In the genomic region with DNA sequence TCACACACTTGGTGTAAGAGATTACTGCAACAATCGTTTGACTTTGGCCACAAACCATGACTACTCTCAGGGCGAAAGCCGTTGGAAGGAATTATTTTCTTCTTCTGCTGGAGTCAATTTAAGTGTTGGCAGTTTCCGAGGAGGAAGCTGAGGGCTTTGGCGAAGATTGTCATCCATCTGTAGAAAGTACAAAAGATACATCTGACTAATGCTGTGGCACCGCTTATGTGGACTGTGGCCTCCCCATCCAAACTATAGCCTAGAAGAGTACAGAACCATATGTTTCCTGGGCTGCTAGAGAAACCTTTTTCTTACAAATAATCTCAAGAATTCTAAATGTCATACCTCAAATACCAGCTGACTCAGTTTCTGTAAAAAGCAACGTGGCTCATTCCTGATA, we compare ENCODE assay signal across 18 cellular contexts. TPM values are rescaled to one million over a fixed set of nuclear protein-coding genes. Genes with fewer than 3 reads are reported as not detected.
DNase-seq lines count a peak whose midpoint lies in the region; ATAC-seq and TF ChIP-seq lines count a peak whose summit lies in the region.
"Had no signal": no experiment of that assay in that cellular context is flagged by ENCODE, and none has a peak within 500 bp of the region (broad histone marks: within the 10 kb centered on the region; RNA-seq: fewer than 3 reads in every experiment).

No MANE protein-coding gene starts in this region.

- H3K9me3 ChIP-seq in GM23248 (ENCODE audit: low read depth) (no peaks in the 10 kb centered on the region), tibial artery (no peaks in the 10 kb centered on the region)
- H3K9me3 ChIP-seq: MG63, Peyer's patch had no signal

- H3K4me1 ChIP-seq in GM23248 (ENCODE audit: insufficient read depth): peaks cover 12% of the 10 kb centered on the region; the same call in 1 of the 2 replicates
- no peaks in the 10 kb centered on the region for H3K4me1 ChIP-seq in tibial artery
- H3K4me1 ChIP-seq: Peyer's patch had no signal

- no peak overlapping the region for H3K4me2 ChIP-seq in GM23248 (ENCODE audit: unreplicated experiment)

- H3K4me3 ChIP-seq in GM23248 (no peak overlapping the region), tibial artery (no peak overlapping the region)
- H3K4me3 ChIP-seq: MG63, Peyer's patch had no signal

- peak; percentile 85 for ATAC-seq in activated T-helper 17 cell treated with anti-CD3 and anti-CD28 coated beads, Interleukin-2, amount 50 U/mL, for 72 hours (replicated peaks)
- peak; percentile 60 for ATAC-seq in stimulated activated naive CD8-positive, alpha-beta T cell treated with anti-CD3 and anti-CD28 coated beads, Interleukin-15, amount 100 ng/mL, for 72 hours
- ATAC-seq: HepG2, Right ventricle myocardium inferior had no signal

- no peaks in the 10 kb centered on the region for H3K79me2 ChIP-seq in GM23248 (ENCODE audit: insufficient read depth)

- H3K27me3 Mint-ChIP-seq in activated T-cell treated with anti-CD3 and anti-CD28 coated beads, Interleukin-2, amount 50 U/mL, for 24 hours: no peaks in the 10 kb centered on the region
- H3K27me3 Mint-ChIP-seq in activated T-helper 17 cell treated with anti-CD3 and anti-CD28 coated beads, Interleukin-2, amount 50 U/mL, for 72 hours: no peaks in the 10 kb centered on the region
- H3K27me3 Mint-ChIP-seq in stimulated activated naive CD8-positive, alpha-beta T cell treated with anti-CD3 and anti-CD28 coated beads, Interleukin-15, amount 100 ng/mL, for 72 hours: no peaks in the 10 kb centered on the region

- H4K20me1 ChIP-seq in GM23248 (ENCODE audit: insufficient read depth): no peaks in the 10 kb centered on the region

- no peaks in the 10 kb centered on the region for H3K27me3 ChIP-seq in GM23248 (replicated peaks; ENCODE audit: insufficient read depth)
- no peaks in the 10 kb centered on the region for H3K27me3 ChIP-seq in tibial artery
- H3K27me3 ChIP-seq: MG63, Peyer's patch had no signal

- H3K36me3 Mint-ChIP-seq in activated T-cell treated with anti-CD3 and anti-CD28 coated beads, Interleukin-2, amount 50 U/mL, for 24 hours (ENCODE audit: low read depth): peaks cover 93% of the 10 kb centered on the region
- H3K36me3 Mint-ChIP-seq in activated T-helper 17 cell treated with anti-CD3 and anti-CD28 coated beads, Interleukin-2, amount 50 U/mL, for 72 hours (ENCODE audit: low read depth): peaks cover 98% of the 10 kb centered on the region

- H3K36me3 ChIP-seq in GM23248 (ENCODE audit: low read depth) (peaks cover 49% of the 10 kb centered on the region), tibial artery (peaks cover 63 to 93% (median 64%) of the 10 kb centered on the region in 3 donors)

- H3K4me3 Mint-ChIP-seq in activated T-cell treated with anti-CD3 and anti-CD28 coated beads, Interleukin-2, amount 50 U/mL, for 24 hours: no peak overlapping the region
- H3K4me3 Mint-ChIP-seq in activated T-helper 17 cell treated with anti-CD3 and anti-CD28 coated beads, Interleukin-2, amount 50 U/mL, for 72 hours: peak overlapping the region; percentile 69
- peak overlapping the region in 1 of 2 donors; percentile 29 for H3K4me3 Mint-ChIP-seq in stimulated activated naive CD8-positive, alpha-beta T cell treated with anti-CD3 and anti-CD28 coated beads, Interleukin-15, amount 100 ng/mL, for 72 hours
- H3K4me3 Mint-ChIP-seq: CD14-positive monocyte, HFFc6 had no signal

- no peaks in the 10 kb centered on the region for H3K9me2 ChIP-seq in GM23248 (ENCODE audit: insufficient read depth)

- intact Hi-C loops in tibial artery (cut with DNase I; ENCODE audit: low total_unique reads): no loop called here

- in situ Hi-C loops in GM23248 (cut with MboI): no loop called here

- TF ChIP-seq CTCF in tibial artery (IDR thresholded peaks at IDR 0.05): no peak

- peak overlapping the region; percentile 62 for H3K27ac Mint-ChIP-seq in activated T-cell treated with anti-CD3 and anti-CD28 coated beads, Interleukin-2, amount 50 U/mL, for 24 hours
- H3K27ac Mint-ChIP-seq in activated T-helper 17 cell treated with anti-CD3 and anti-CD28 coated beads, Interleukin-2, amount 50 U/mL, for 72 hours: peak overlapping the region; percentile 92
- peak overlapping the region in 1 of 2 donors; percentile 32 for H3K27ac Mint-ChIP-seq in stimulated activated naive CD8-positive, alpha-beta T cell treated with anti-CD3 and anti-CD28 coated beads, Interleukin-15, amount 100 ng/mL, for 72 hours
- H3K27ac Mint-ChIP-seq: CD14-positive monocyte, HFFc6 had no signal

- no peak overlapping the region for H3K9ac ChIP-seq in GM23248

- WGBS in GM23248 (ENCODE audit: low coverage in 1 of 2, low lambda C conversion rate in 2 of 2, missing lambda C conversion rate in 2 of 2), 2 experiments: 33 to 35% methylated on average over 7 of the region's 7 CpGs

- 0 out of 2 replicates have a peak overlapping the region, but pooled peaks have one; percentile 36 for H2AFZ ChIP-seq in GM23248

- no peak for DNase-seq in activated T-cell treated with anti-CD3 and anti-CD28 coated beads, Interleukin-2, amount 50 U/mL, for 24 hours
- DNase-seq in activated T-cell treated with anti-CD3 and anti-CD28 coated beads for 4 hours (no peak), GM23248 (peak; percentile 28), tibial artery (no peak), caudate nucleus (lab: John Stamatoyannopoulos, UW) (no peak)
- no peak for DNase-seq in stimulated activated naive CD8-positive, alpha-beta T cell treated with anti-CD3 and anti-CD28 coated beads, Interleukin-15, amount 100 ng/mL, for 72 hours
- DNase-seq: AML-193, DMS 273 treated with DMSO at 0.1 percent for 48 hours, HFFc6, MG63, NCI-H1092 treated with DMSO at 0.1 percent for 48 hours, NCI-H1694, NCI-H524, Peyer's patch had no signal

- no peaks in the 10 kb centered on the region for H3K9me3 Mint-ChIP-seq in activated T-cell treated with anti-CD3 and anti-CD28 coated beads, Interleukin-2, amount 50 U/mL, for 24 hours
- H3K9me3 Mint-ChIP-seq in activated T-helper 17 cell treated with anti-CD3 and anti-CD28 coated beads, Interleukin-2, amount 50 U/mL, for 72 hours: no peaks in the 10 kb centered on the region
- H3K9me3 Mint-ChIP-seq in stimulated activated naive CD8-positive, alpha-beta T cell treated with anti-CD3 and anti-CD28 coated beads, Interleukin-15, amount 100 ng/mL, for 72 hours: no peaks in the 10 kb centered on the region
- H3K9me3 Mint-ChIP-seq: CD14-positive monocyte, HFFc6 had no signal

- H3K27ac ChIP-seq in GM23248 (0 out of 2 replicates have a peak overlapping the region, but pooled peaks have one; percentile 8), tibial artery (no peak overlapping the region), caudate nucleus (ENCODE audit: low read depth, low read length) (no peak overlapping the region)
- H3K27ac ChIP-seq: Peyer's patch had no signal

- peaks cover 64% of the 10 kb centered on the region for H3K4me1 Mint-ChIP-seq in activated T-cell treated with anti-CD3 and anti-CD28 coated beads, Interleukin-2, amount 50 U/mL, for 24 hours (ENCODE audit: low read depth)
- peaks cover 24% of the 10 kb centered on the region for H3K4me1 Mint-ChIP-seq in activated T-helper 17 cell treated with anti-CD3 and anti-CD28 coated beads, Interleukin-2, amount 50 U/mL, for 72 hours
- H3K4me1 Mint-ChIP-seq in stimulated activated naive CD8-positive, alpha-beta T cell treated with anti-CD3 and anti-CD28 coated beads, Interleukin-15, amount 100 ng/mL, for 72 hours: peaks cover 77% of the 10 kb centered on the region
- H3K4me1 Mint-ChIP-seq: CD14-positive monocyte had no signal

- H3F3A ChIP-seq in GM23248 (ENCODE audit: insufficient read depth): peaks cover 14% of the 10 kb centered on the region; the same call in 1 of the 2 replicates

RNA-seq across cellular contexts. Expression of gene MTX3, which starts 7.4 kb away (rescaled TPM):
- total RNA-seq in GM23248 (2014; rRNA removed; shearing (Covaris generic)): 18.4 and 24.2 TPM in 2 replicates
- 6.9 and 7.0 TPM in 2 replicates for polyA plus RNA-seq in GM23248 (2016; fragmentation: Nextera tagmentation; extraction: Ambion mirVana)
- total RNA-seq in activated T-helper 17 cell treated with anti-CD3 and anti-CD28 coated beads, Interleukin-2, amount 50 U/mL, for 72 hours: 10 to 100 TPM; 25.4 to 35.2 TPM

RNA-seq across cellular contexts. Expression of gene THBS4, which starts 51.5 kb away (rescaled TPM):
- total RNA-seq in GM23248 (2014; rRNA removed; shearing (Covaris generic)): under 0.01 and 0.43 TPM in 2 replicates
- 0.70 and 0.74 TPM in 2 replicates for polyA plus RNA-seq in GM23248 (2016; fragmentation: Nextera tagmentation; extraction: Ambion mirVana)
- total RNA-seq in activated T-helper 17 cell treated with anti-CD3 and anti-CD28 coated beads, Interleukin-2, amount 50 U/mL, for 72 hours: 1 to 10 TPM; 1.7 to 3.5 TPM
- polyA plus RNA-seq: CD14-positive monocyte had no signal
